Comparison of ENCODE assay signal across 14 cellular contexts in the genomic region with DNA sequence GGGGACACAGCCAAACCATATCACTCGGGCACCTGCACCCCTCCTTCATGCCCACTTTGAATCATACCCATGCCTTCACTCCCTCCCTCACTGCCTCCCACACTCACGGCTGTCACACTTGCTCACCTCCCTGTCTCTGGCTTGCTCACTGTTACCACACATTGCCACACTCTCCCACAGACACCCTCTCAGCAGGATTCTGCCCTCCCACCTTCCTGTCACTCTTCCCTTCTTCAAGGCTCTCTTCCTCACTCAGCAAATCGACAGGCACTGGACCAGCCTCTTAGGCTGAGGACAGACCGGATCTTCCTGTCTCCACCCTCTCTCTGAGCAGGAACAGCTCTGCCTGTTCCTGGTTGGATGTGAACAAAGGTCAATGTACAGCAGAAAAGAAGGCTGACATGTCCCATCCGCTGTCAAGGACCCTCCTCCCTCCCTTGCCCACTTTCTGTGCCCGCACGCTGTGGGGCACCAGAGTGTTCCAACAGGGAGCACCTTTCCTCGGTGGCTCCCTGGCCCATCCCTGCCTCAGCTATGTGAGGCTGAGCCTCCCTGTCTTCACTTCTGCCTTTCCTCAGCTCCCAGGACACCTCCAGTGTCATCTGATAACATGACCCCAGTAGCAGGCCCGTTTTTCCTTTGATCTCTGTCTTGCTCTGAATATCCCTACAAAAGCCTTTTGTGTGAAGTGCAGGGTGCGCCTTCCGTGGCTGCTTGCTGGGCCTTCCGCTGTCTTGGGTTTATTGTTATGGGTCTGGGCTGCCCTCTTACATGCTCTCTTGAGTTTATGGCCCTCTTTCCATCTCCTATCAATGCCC. TPM values are rescaled to one million over a fixed set of nuclear protein-coding genes. Genes with fewer than 3 reads are reported as not detected.
DNase-seq lines count a peak whose midpoint lies in the region; ATAC-seq and TF ChIP-seq lines count a peak whose summit lies in the region.
"Had no signal": no experiment of that assay in that cellular context is flagged by ENCODE, and none has a peak within 500 bp of the region (broad histone marks: within the 10 kb centered on the region; RNA-seq: fewer than 3 reads in every experiment).

No MANE protein-coding gene starts in this region.

- no peaks in the 10 kb centered on the region for H3K4me1 Mint-ChIP-seq in progenitor cell of endocrine pancreas (ENCODE audit: low read depth)

- ATAC-seq in HG03571 (IDR thresholded peaks at IDR 0.05; ENCODE audit: unreplicated experiment) (no peak), GM21717 (IDR thresholded peaks at IDR 0.05; ENCODE audit: unreplicated experiment) (no peak)
- ATAC-seq: Panc1 had no signal

- H3K27ac ChIP-seq in spleen: peak overlapping the region; percentile 6 to 80 (median 60)
- H3K27ac ChIP-seq: adrenal gland, thoracic aorta had no signal

- no peak overlapping the region for H3K4me3 ChIP-seq in spleen
- H3K4me3 ChIP-seq: adrenal gland, thoracic aorta had no signal

- in situ Hi-C loops in KBM-7 (cut with MboI; ENCODE audit: low pct_unique_long_range_greater_than_20kb, low sequenced_read_pairs): no loop called here

- TF ChIP-seq POLR2A in spleen (IDR thresholded peaks at IDR 0.05): no peak

- no peaks in the 10 kb centered on the region for H3K27me3 ChIP-seq in spleen (replicated peaks in 1 of 7)
- H3K27me3 ChIP-seq: adrenal gland had no signal

- peaks cover 9% of the 10 kb centered on the region for H3K9me3 Mint-ChIP-seq in progenitor cell of endocrine pancreas (ENCODE audit: low read depth)

- no peaks in the 10 kb centered on the region for H3K36me3 ChIP-seq in spleen
- H3K36me3 ChIP-seq: adrenal gland, thoracic aorta had no signal

- no peak for TF ChIP-seq CTCF in spleen (IDR thresholded peaks at IDR 0.05 in 8 of 11, conservative IDR thresholded peaks at IDR 0.05 in 3 of 11)
- no peak for TF ChIP-seq CTCF in progenitor cell of endocrine pancreas (IDR thresholded peaks at IDR 0.05; ENCODE audit: unreplicated experiment)

- no peak overlapping the region for H3K27ac Mint-ChIP-seq in progenitor cell of endocrine pancreas

- H3K27me3 Mint-ChIP-seq in progenitor cell of endocrine pancreas: peaks cover 4% of the 10 kb centered on the region

- H3K36me3 Mint-ChIP-seq in progenitor cell of endocrine pancreas (ENCODE audit: insufficient read depth): no peaks in the 10 kb centered on the region

- peaks cover 14 to 28% (median 22%) of the 10 kb centered on the region in 6 donors for H3K4me1 ChIP-seq in spleen

- intact Hi-C loops in spleen (cut with DNase I; ENCODE audit: low total_unique reads): no loop called here

- peaks cover 0 to 11% (median 0%) of the 10 kb centered on the region in 8 donors for H3K9me3 ChIP-seq in spleen
- H3K9me3 ChIP-seq: adrenal gland, thoracic aorta had no signal

- WGBS in spleen, 5 donors: 66 to 78% (median 69%) methylated on average over 12 of the region's 12 CpGs

- no peak overlapping the region for H3K4me3 Mint-ChIP-seq in progenitor cell of endocrine pancreas (ENCODE audit: low read depth)

- DNase-seq in activated CD4-positive, alpha-beta T cell treated with anti-CD3 and anti-CD28 coated beads for 48 hours: peak; percentile 32
- no peak for DNase-seq in activated CD4-positive, alpha-beta T cell treated with anti-CD3 and anti-CD28 coated beads, Interleukin-2, amount 50 U/mL, for 4 hours
- DNase-seq in KBM-7: peak; percentile 32
- peak; percentile 16 for DNase-seq in amniotic epithelial cell (ENCODE audit: low read depth)
- DNase-seq in spleen: peak; percentile 72
- no peak for DNase-seq in progenitor cell of endocrine pancreas (ENCODE audit: low spot score, unreplicated experiment)
- DNase-seq: adrenal gland, NCI-H146 had no signal

RNA-seq across cellular contexts. Expression of gene CCDC182, which starts 47.0 kb away (rescaled TPM):
- total RNA-seq in spleen (not detected), progenitor cell of endocrine pancreas (not detected in 2 replicates)
- not detected for polyA plus RNA-seq in spleen
- total RNA-seq: adrenal gland, lower leg skin, osteoblast, thoracic aorta had no signal
- polyA plus RNA-seq: adrenal gland had no signal

Comparison
In these comparisons a context has a peak if more than half of its experiments do, and no peak if none do; other contexts are left out.
1. DNase-seq: peak in activated CD4-positive, alpha-beta T cell treated with anti-CD3 and anti-CD28 coated beads for 48 hours (single experiment), KBM-7 (single experiment), amniotic epithelial cell (single experiment) and spleen (single experiment); none in activated CD4-positive, alpha-beta T cell treated with anti-CD3 and anti-CD28 coated beads, Interleukin-2, amount 50 U/mL, for 4 hours (0 of 2) and progenitor cell of endocrine pancreas (single experiment).